24 cellular contexts compared by ENCODE assay signal in the genomic region with DNA sequence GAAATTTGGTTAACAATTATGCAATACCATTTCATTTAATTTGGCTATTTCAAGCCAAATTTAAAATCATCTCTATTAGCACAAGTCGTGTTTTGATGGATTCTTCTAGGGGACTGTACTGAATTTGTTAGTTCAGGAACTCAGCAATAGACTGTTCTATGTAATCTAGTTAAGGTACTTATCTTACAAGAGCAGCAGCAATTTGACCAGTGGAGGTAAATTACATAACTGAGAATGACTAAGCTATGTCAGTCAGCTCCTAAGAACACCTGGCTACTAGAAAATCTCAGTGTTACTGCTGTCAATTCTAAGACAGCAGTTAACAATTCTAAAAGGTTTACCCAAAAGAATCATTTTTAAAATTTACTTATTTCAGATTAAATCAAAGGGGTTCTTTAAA.
"Had no signal": no experiment of that assay in that cellular context is flagged by ENCODE, and none has a peak within 500 bp of the region (broad histone marks: within the 10 kb centered on the region; RNA-seq: fewer than 3 reads in every experiment).

No MANE protein-coding gene starts in this region.

- H3K9me3 ChIP-seq: MG63 had no signal

- DNase-seq: activated CD4-positive, alpha-beta memory T cell treated with anti-CD3 and anti-CD28 coated beads for 36 hours; activated CD4-positive, alpha-beta T cell treated with anti-CD3 and anti-CD28 coated beads, Interleukin-2, amount 10 ng/mL, durations not matched to agents 7 days and 5 days; activated CD4-positive, CD25-positive, alpha-beta regulatory T cell; activated CD8-positive, alpha-beta memory T cell treated with anti-CD3 and anti-CD28 coated beads for 24 hours; activated effector memory CD4-positive, alpha-beta T cell treated with anti-CD3 and anti-CD28 coated beads, Interleukin-2, amount 50 U/mL, for 16 hours; activated naive CD4-positive, alpha-beta T cell treated with anti-CD3 and anti-CD28 coated beads for 36 hours; activated T-cell treated with anti-CD3 and anti-CD28 coated beads, Interleukin-2, amount 50 U/mL, for 4 hours; amygdala; MG63; NCI-H1105; NCI-H1436; NCI-H187 treated with DMSO at 0.1 percent for 48 hours; NCI-H2081 treated with DMSO at 0.1 percent for 48 hours; NCI-H2171 treated with DMSO at 0.1 percent for 48 hours; NCI-H345; NCI-H748 treated with DMSO at 0.1 percent for 48 hours; PC-9; SIG-M5; T-cell; T-helper 2 cell; T1000 had no signal

- H3K27ac ChIP-seq: cardiac muscle cell, PC-9, SK-N-MC, VCaP had no signal

- ATAC-seq: activated T-cell treated with anti-CD3 and anti-CD28 coated beads, Interleukin-2, amount 50 U/mL, for 4 hours; T-cell had no signal

- H3K4me3 ChIP-seq: cardiac muscle cell, MG63, PC-9, SK-N-MC had no signal

- H3K27me3 ChIP-seq: cardiac muscle cell, MG63 had no signal

- H3K36me3 ChIP-seq: cardiac muscle cell, MG63 had no signal
